16 cellular contexts compared by ENCODE assay signal in the genomic region with DNA sequence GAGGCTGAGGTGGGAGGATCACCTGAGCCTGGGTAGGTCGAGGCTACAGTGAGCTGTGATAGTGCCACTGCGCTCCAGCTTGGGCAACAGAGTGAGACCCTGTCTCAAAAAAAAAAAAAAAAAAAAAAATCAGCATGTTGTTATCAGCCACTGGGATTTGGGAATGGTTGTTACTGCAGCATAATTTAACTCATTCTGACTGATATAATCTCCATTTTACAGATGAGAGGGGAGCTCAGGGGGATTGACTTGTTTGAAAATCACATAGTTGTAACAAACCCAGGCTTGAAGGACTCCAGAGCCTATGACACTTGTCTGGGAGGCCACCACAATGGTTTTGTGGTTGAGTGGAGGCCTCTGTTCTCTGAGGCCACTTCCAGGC. TPM values are rescaled to one million over a fixed set of nuclear protein-coding genes. Genes with fewer than 3 reads are reported as not detected.
DNase-seq lines count a peak whose midpoint lies in the region; ATAC-seq and TF ChIP-seq lines count a peak whose summit lies in the region.
"Had no signal": no experiment of that assay in that cellular context is flagged by ENCODE, and none has a peak within 500 bp of the region (broad histone marks: within the 10 kb centered on the region; RNA-seq: fewer than 3 reads in every experiment).

No MANE protein-coding gene starts in this region.

- H3K27me3 ChIP-seq in neural progenitor cell: no peaks in the 10 kb centered on the region
- H3K27me3 ChIP-seq: MG63 had no signal

- H3K4me2 ChIP-seq in neural progenitor cell: no peak overlapping the region

- no peak overlapping the region for H2AFZ ChIP-seq in neural progenitor cell (replicated peaks)

- ATAC-seq in GM21423 (IDR thresholded peaks at IDR 0.05; ENCODE audit: unreplicated experiment): no peak

- no peak overlapping the region for H3K4me3 ChIP-seq in neural progenitor cell
- H3K4me3 ChIP-seq: MG63 had no signal

- DNase-seq in activated naive CD4-positive, alpha-beta T cell (lab: John Stamatoyannopoulos, UW): no peak
- DNase-seq in neural progenitor cell (ENCODE audit: low spot score) (no peak), erythroblast (lab: John Stamatoyannopoulos, UW) (no peak)
- no peak for DNase-seq in activated effector memory CD4-positive, alpha-beta T cell treated with Interleukin-2 at 50 U/mL for 16 hours
- no peak for DNase-seq in activated CD8-positive, alpha-beta memory T cell treated with anti-CD3 and anti-CD28 coated beads, Interleukin-2, amount 50 U/mL, for 4 hours
- DNase-seq: NCI-H1048 had no signal

- H4K20me1 ChIP-seq in neural progenitor cell (ENCODE audit: low read depth): no peaks in the 10 kb centered on the region

- H3K9me3 ChIP-seq in neural progenitor cell (ENCODE audit: low read depth): no peaks in the 10 kb centered on the region
- H3K9me3 ChIP-seq: MG63 had no signal

- H3K9ac ChIP-seq in neural progenitor cell: no peak overlapping the region

- no peaks in the 10 kb centered on the region for H3K9me3 Mint-ChIP-seq in activated naive CD4-positive, alpha-beta T cell treated with anti-CD3 and anti-CD28 coated beads, Interleukin-2, amount 50 U/mL, for 24 hours
- H3K9me3 Mint-ChIP-seq in brain: peaks cover 0 to 2% (median 0%) of the 10 kb centered on the region in 5 experiments
- H3K9me3 Mint-ChIP-seq in neural progenitor cell: peaks cover 9% of the 10 kb centered on the region
- H3K9me3 Mint-ChIP-seq: IgD-negative memory B cell had no signal

- no peaks in the 10 kb centered on the region for H3K36me3 Mint-ChIP-seq in activated naive CD4-positive, alpha-beta T cell treated with anti-CD3 and anti-CD28 coated beads, Interleukin-2, amount 50 U/mL, for 24 hours
- no peaks in the 10 kb centered on the region for H3K36me3 Mint-ChIP-seq in brain
- H3K36me3 Mint-ChIP-seq in neural progenitor cell: no peaks in the 10 kb centered on the region
- H3K36me3 Mint-ChIP-seq: IgD-negative memory B cell had no signal

- H3K79me2 ChIP-seq in neural progenitor cell (ENCODE audit: low read depth): no peaks in the 10 kb centered on the region

- peaks cover 39% of the 10 kb centered on the region for H3F3A ChIP-seq in neural progenitor cell (ENCODE audit: low read depth)

- H3K27ac ChIP-seq in neural progenitor cell: no peak overlapping the region
- H3K27ac ChIP-seq: 22Rv1, HL-60, RWPE1 had no signal

- H3K36me3 ChIP-seq in neural progenitor cell: no peaks in the 10 kb centered on the region
- H3K36me3 ChIP-seq: MG63 had no signal

- H3K4me3 Mint-ChIP-seq in activated naive CD4-positive, alpha-beta T cell treated with anti-CD3 and anti-CD28 coated beads, Interleukin-2, amount 50 U/mL, for 24 hours: no peak overlapping the region
- H3K4me3 Mint-ChIP-seq in brain: peak overlapping the region in 1 of 5 experiments; percentile 62
- H3K4me3 Mint-ChIP-seq in neural progenitor cell: peak overlapping the region; percentile 52
- H3K4me3 Mint-ChIP-seq: B cell had no signal

- no peaks in the 10 kb centered on the region for H3K4me1 Mint-ChIP-seq in activated naive CD4-positive, alpha-beta T cell treated with anti-CD3 and anti-CD28 coated beads, Interleukin-2, amount 50 U/mL, for 24 hours
- H3K4me1 Mint-ChIP-seq in brain (peaks cover 81% of the 10 kb centered on the region), neural progenitor cell (peaks cover 55% of the 10 kb centered on the region)
- H3K4me1 Mint-ChIP-seq: B cell had no signal

- peak overlapping the region; percentile 8 for H3K27ac Mint-ChIP-seq in activated naive CD4-positive, alpha-beta T cell treated with anti-CD3 and anti-CD28 coated beads, Interleukin-2, amount 50 U/mL, for 24 hours
- peak overlapping the region; percentile 91 to 96 (median 93) for H3K27ac Mint-ChIP-seq in brain
- H3K27ac Mint-ChIP-seq in neural progenitor cell: peak overlapping the region; percentile 25
- H3K27ac Mint-ChIP-seq: B cell had no signal

- H3K4me1 ChIP-seq in neural progenitor cell: peaks cover 21% of the 10 kb centered on the region

- TF ChIP-seq CTCF in brain (conservative IDR thresholded peaks at IDR 0.05): no peak
- TF ChIP-seq CTCF in neural progenitor cell (IDR thresholded peaks at IDR 0.05): no peak

- TF ChIP-seq POLR2A in erythroblast (IDR thresholded peaks at IDR 0.05; ENCODE audit: low read length): no peak

- peaks cover 3% of the 10 kb centered on the region for H3K27me3 Mint-ChIP-seq in activated naive CD4-positive, alpha-beta T cell treated with anti-CD3 and anti-CD28 coated beads, Interleukin-2, amount 50 U/mL, for 24 hours
- H3K27me3 Mint-ChIP-seq in brain (no peaks in the 10 kb centered on the region), neural progenitor cell (ENCODE audit: insufficient read depth, low read depth) (peaks cover 10% of the 10 kb centered on the region)

RNA-seq across cellular contexts. Expression of a gene that starts 3.0 kb away (rescaled TPM):
- polyA plus RNA-seq in brain (ENCODE audit: insufficient read depth, low read depth, low replicate concordance): 289 TPM
- 12.8 and 20.5 TPM in 2 replicates for total RNA-seq in neural progenitor cell (ENCODE audit: low replicate concordance)
- total RNA-seq: HT1080 had no signal

RNA-seq across cellular contexts. Expression of a gene that starts 19.3 kb away (rescaled TPM):
- polyA plus RNA-seq in brain (ENCODE audit: insufficient read depth, low read depth, low replicate concordance): 40.5 TPM
- 20.2 and 45.3 TPM in 2 replicates for total RNA-seq in neural progenitor cell (ENCODE audit: low replicate concordance)

RNA-seq across cellular contexts. Expression of a gene that starts 32.4 kb away (rescaled TPM):
- polyA plus RNA-seq in brain (ENCODE audit: insufficient read depth, low read depth, low replicate concordance): 0.61 TPM
- total RNA-seq in neural progenitor cell (ENCODE audit: low replicate concordance): not detected in 2 replicates
- total RNA-seq: HT1080 had no signal

RNA-seq across cellular contexts. Expression of a gene that starts 39.6 kb away (rescaled TPM):
- 1.4 TPM for polyA plus RNA-seq in brain (ENCODE audit: insufficient read depth, low read depth, low replicate concordance)
- 2.2 and 2.7 TPM in 2 replicates for total RNA-seq in neural progenitor cell (ENCODE audit: low replicate concordance)

Comparison
In these comparisons a context has a peak if more than half of its experiments do, and no peak if none do; other contexts are left out.
1. H3K27ac Mint-ChIP-seq: peak in every context shown above with its lines; median percentile 93 in brain; 25 in neural progenitor cell; 8 in activated naive CD4-positive, alpha-beta T cell treated with anti-CD3 and anti-CD28 coated beads, Interleukin-2, amount 50 U/mL, for 24 hours.